Comparison of ENCODE assay signal across 1 cellular context in the genomic region with DNA sequence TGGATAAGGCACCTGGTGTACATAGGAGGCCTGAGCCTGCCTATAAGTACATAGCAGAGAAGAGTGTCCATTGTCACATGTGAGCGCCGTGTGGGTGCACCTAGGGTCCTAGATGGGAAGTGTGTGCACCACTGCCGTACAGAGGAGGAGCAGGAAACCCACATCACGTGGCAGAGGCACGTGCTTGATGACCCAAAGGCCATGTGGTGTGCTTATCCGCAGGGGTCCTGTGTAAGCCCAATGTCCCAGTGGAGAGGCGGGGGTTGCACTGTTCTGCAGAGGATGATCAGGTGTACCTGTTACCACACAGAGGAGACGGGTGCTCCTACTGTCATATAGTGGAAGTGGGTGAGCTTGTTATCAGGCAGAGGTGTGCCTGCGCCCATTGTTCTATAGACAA.
A peak's percentile ranks its signal among the peaks of the same experiment; 100 is the strongest.
TF ChIP-seq lines count a peak whose summit lies in the region.

No MANE protein-coding gene starts in this region.

TF ChIP-seq in K562, 482 proteins besides CTCF, POLR2A, EP300 and RAD21:
- TF ChIP-seq, protein P1, sequence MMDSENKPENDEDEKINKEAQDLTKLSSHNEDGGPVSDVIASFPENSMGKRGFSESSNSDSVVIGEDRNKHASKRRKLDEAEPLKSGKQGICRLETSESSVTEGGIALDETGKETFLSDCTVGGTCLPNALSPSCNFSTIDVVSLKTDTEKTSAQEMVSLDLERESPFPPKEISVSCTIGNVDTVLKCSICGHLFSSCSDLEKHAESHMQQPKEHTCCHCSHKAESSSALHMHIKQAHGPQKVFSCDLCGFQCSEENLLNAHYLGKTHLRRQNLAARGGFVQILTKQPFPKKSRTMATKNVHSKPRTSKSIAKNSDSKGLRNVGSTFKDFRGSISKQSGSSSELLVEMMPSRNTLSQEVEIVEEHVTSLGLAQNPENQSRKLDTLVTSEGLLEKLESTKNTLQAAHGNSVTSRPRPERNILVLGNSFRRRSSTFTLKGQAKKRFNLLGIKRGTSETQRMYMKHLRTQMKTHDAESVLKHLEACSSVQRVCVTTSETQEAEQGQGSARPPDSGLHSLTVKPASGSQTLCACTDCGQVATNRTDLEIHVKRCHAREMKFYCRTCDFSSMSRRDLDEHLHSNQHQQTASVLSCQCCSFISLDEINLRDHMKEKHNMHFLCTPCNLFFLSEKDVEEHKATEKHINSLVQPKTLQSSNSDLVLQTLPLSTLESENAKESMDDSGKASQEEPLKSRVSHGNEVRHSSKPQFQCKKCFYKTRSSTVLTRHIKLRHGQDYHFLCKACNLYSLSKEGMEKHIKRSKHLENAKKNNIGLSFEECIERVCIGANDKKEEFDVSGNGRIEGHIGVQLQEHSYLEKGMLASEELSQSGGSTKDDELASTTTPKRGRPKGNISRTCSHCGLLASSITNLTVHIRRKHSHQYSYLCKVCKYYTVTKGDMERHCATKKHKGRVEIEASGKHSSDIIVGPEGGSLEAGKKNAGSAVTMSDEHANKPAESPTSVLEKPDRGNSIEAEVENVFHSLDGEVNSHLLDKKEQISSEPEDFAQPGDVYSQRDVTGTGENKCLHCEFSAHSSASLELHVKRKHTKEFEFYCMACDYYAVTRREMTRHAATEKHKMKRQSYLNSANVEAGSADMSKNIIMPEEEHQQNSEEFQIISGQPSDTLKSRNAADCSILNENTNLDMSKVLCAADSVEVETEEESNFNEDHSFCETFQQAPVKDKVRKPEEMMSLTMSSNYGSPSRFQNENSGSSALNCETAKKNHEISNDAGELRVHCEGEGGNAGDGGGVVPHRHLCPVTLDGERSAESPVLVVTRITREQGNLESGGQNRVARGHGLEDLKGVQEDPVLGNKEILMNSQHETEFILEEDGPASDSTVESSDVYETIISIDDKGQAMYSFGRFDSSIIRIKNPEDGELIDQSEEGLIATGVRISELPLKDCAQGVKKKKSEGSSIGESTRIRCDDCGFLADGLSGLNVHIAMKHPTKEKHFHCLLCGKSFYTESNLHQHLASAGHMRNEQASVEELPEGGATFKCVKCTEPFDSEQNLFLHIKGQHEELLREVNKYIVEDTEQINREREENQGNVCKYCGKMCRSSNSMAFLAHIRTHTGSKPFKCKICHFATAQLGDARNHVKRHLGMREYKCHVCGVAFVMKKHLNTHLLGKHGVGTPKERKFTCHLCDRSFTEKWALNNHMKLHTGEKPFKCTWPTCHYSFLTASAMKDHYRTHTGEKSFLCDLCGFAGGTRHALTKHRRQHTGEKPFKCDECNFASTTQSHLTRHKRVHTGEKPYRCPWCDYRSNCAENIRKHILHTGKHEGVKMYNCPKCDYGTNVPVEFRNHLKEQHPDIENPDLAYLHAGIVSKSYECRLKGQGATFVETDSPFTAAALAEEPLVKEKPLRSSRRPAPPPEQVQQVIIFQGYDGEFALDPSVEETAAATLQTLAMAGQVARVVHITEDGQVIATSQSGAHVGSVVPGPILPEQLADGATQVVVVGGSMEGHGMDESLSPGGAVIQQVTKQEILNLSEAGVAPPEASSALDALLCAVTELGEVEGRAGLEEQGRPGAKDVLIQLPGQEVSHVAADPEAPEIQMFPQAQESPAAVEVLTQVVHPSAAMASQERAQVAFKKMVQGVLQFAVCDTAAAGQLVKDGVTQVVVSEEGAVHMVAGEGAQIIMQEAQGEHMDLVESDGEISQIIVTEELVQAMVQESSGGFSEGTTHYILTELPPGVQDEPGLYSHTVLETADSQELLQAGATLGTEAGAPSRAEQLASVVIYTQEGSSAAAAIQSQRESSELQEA (IDR thresholded peaks at IDR 0.05; ENCODE audit: low read depth), result no peak
- TF ChIP-seq USF2 (CRISPR knock-in tag; IDR thresholded peaks at IDR 0.05), result peak; percentile 9; the same call in 1 of the 2 replicates
